ENCODE assay signal across 19 cellular contexts in genomic region chr1:28273216-28273860, GRCh38. TPM values are rescaled to one million over a fixed set of nuclear protein-coding genes. Genes with fewer than 3 reads are reported as not detected.
A peak's percentile ranks its signal among the peaks of the same experiment; 100 is the strongest.
DNase-seq lines count a peak whose midpoint lies in the region; ATAC-seq and TF ChIP-seq lines count a peak whose summit lies in the region.
"Had no signal": no experiment of that assay in that cellular context is flagged by ENCODE, and none has a peak within 500 bp of the region (broad histone marks: within the 10 kb centered on the region; RNA-seq: fewer than 3 reads in every experiment).

No MANE protein-coding gene starts in this region.

- no peaks in the 10 kb centered on the region for H4K20me1 ChIP-seq in OCI-LY7 (ENCODE audit: insufficient read depth, low read length)

- no peak overlapping the region for H3K4me3 Mint-ChIP-seq in activated T-cell treated with anti-CD3 and anti-CD28 coated beads, Interleukin-2, amount 50 U/mL, for 4 hours
- H3K4me3 Mint-ChIP-seq: GM23338, HFFc6, IgD-negative memory B cell had no signal

- no peaks in the 10 kb centered on the region for H3K9me3 Mint-ChIP-seq in activated T-cell treated with anti-CD3 and anti-CD28 coated beads, Interleukin-2, amount 50 U/mL, for 4 hours
- H3K9me3 Mint-ChIP-seq: GM23338, HFFc6 had no signal

- CTCF ChIA-PET in OCI-LY7 (lab: Charles Lee; ENCODE audit: unreplicated experiment) = no interaction called here

- in situ Hi-C loops in ACHN (cut with HindIII; ENCODE audit: low pct_ligation_motif_present, low pct_unique_long_range_greater_than_20kb, low sequenced_read_pairs) = no loop called here

- DNase-seq in ACHN (peak; percentile 24), HK-2 (ENCODE audit: unreplicated experiment) (peak; percentile 62), RPMI7951 (ENCODE audit: low read depth) (peak; percentile 28), glomerular visceral epithelial cell (ENCODE audit: extremely low spot score) (peak; percentile 49), OCI-LY7 (ENCODE audit: low spot score) (no peak), NCI-H2196 (lab: John Stamatoyannopoulos, UW; ENCODE audit: unreplicated experiment) (no peak), mucosa of descending colon (no peak)
- no peak for DNase-seq in activated T-cell treated with anti-CD3 and anti-CD28 coated beads, Interleukin-2, amount 50 U/mL, for 4 hours
- DNase-seq: C1 segment of cervical spinal cord, DND-41, HFFc6, NCI-H1417 treated with DMSO at 0.1 percent for 48 hours, NCI-H2081, NCI-H510A, NCI-H82, SHP77, SK-N-SH had no signal

- H3K27me3 Mint-ChIP-seq in activated T-cell treated with anti-CD3 and anti-CD28 coated beads, Interleukin-2, amount 50 U/mL, for 4 hours (ENCODE audit: low read depth) = no peaks in the 10 kb centered on the region
- H3K27me3 Mint-ChIP-seq: IgD-negative memory B cell had no signal

- peaks cover 30% of the 10 kb centered on the region for H3K36me3 Mint-ChIP-seq in activated T-cell treated with anti-CD3 and anti-CD28 coated beads, Interleukin-2, amount 50 U/mL, for 4 hours (ENCODE audit: insufficient read depth)

- no peaks in the 10 kb centered on the region for H3K4me1 Mint-ChIP-seq in activated T-cell treated with anti-CD3 and anti-CD28 coated beads, Interleukin-2, amount 50 U/mL, for 4 hours (ENCODE audit: low read depth)
- H3K4me1 Mint-ChIP-seq: IgD-negative memory B cell had no signal

- BruUV-seq in OCI-LY7 (replicated peaks; lab: Mats Ljungman, UMichigan) = no TSS peak

- H3K36me3 ChIP-seq in OCI-LY7 (ENCODE audit: insufficient read depth, low read length) (peaks cover 45% of the 10 kb centered on the region), mucosa of descending colon (ENCODE audit: low read depth) (peaks cover 3% of the 10 kb centered on the region)

- H3K4me1 ChIP-seq in OCI-LY7 (ENCODE audit: insufficient read depth, low read length, poor library complexity, severe bottlenecking) (no peaks in the 10 kb centered on the region), mucosa of descending colon (ENCODE audit: low read depth) (no peaks in the 10 kb centered on the region)

- no peaks in the 10 kb centered on the region for H3K79me2 ChIP-seq in OCI-LY7 (ENCODE audit: insufficient read depth, low read depth, low read length)

- no peak overlapping the region for H3K4me2 ChIP-seq in OCI-LY7 (ENCODE audit: low read length)
- H3K4me2 ChIP-seq: GM23338, SK-N-SH had no signal

- H3K9me3 ChIP-seq in OCI-LY7 (ENCODE audit: low read length) (no peaks in the 10 kb centered on the region), mucosa of descending colon (no peaks in the 10 kb centered on the region)
- H3K9me3 ChIP-seq: SK-N-SH had no signal

- no peak overlapping the region for H3K27ac ChIP-seq in OCI-LY7 (ENCODE audit: low read depth, low read length, poor library complexity, severe bottlenecking)

- H3K9me2 ChIP-seq in OCI-LY7 (ENCODE audit: insufficient read depth, low read length) = no peaks in the 10 kb centered on the region
- H3K9me2 ChIP-seq: SK-N-SH had no signal

- TF ChIP-seq CTCF in OCI-LY7 (conservative IDR thresholded peaks at IDR 0.05; ENCODE audit: low read length) = no peak
- TF ChIP-seq CTCF in mucosa of descending colon (IDR thresholded peaks at IDR 0.05) = no peak

- POLR2A ChIA-PET in OCI-LY7 (lab: Charles Lee) = interaction anchor here (0.6 kb wide), 1 partner anchor 427 kb away, joined by 6 read pairs; no protein-coding TSS in a partner anchor

- no peak overlapping the region for H3K4me3 ChIP-seq in OCI-LY7 (ENCODE audit: low read depth, low read length, poor library complexity, severe bottlenecking)
- H3K4me3 ChIP-seq in mucosa of descending colon = no peak overlapping the region
- H3K4me3 ChIP-seq: GM23338 had no signal

- intact Hi-C loops in OCI-LY7 (cut with micrococcal nuclease; ENCODE audit: unreplicated experiment) (no loop called here), mucosa of descending colon (cut with DNase I, micrococcal nuclease) (no loop called here)

- ATAC-seq in mucosa of descending colon = no peak
- ATAC-seq in activated T-cell treated with anti-CD3 and anti-CD28 coated beads, Interleukin-2, amount 50 U/mL, for 4 hours = no peak
- ATAC-seq: GM23338 had no signal

- no peak overlapping the region for H2AFZ ChIP-seq in OCI-LY7 (ENCODE audit: low read length)
- H2AFZ ChIP-seq: GM23338 had no signal

RNA-seq across cellular contexts. Expression of gene SESN2, which starts 14.0 kb away (rescaled TPM):
- total RNA-seq in RPMI7951 (2014; rRNA removed; shearing (Covaris generic)) = 5.3 and 6.8 TPM in 2 replicates
- total RNA-seq in OCI-LY7 (2014; rRNA removed; shearing (Covaris generic)) = 18.3 and 22.8 TPM in 2 replicates
- 37.6 and 41.2 TPM in 2 replicates for total RNA-seq in OCI-LY7 (2022)
- total RNA-seq in mucosa of descending colon = 10 to 100 TPM; 20.4 to 32.3 (median 27.6) TPM
- total RNA-seq in activated T-cell treated with anti-CD3 and anti-CD28 coated beads, Interleukin-2, amount 50 U/mL, for 4 hours = 10 to 100 TPM; 21.4 to 38.3 (median 27.3) TPM

RNA-seq across cellular contexts. Expression of gene ATP5IF1, which starts 37.4 kb away (rescaled TPM):
- 353 and 365 TPM in 2 replicates for total RNA-seq in RPMI7951 (2014; rRNA removed; shearing (Covaris generic))
- total RNA-seq in OCI-LY7 (2014; rRNA removed; shearing (Covaris generic)) = 410 and 604 TPM in 2 replicates
- total RNA-seq in OCI-LY7 (2022) = 321 and 330 TPM in 2 replicates
- 100 to 1,000 TPM; 130 to 266 (median 235) TPM for total RNA-seq in mucosa of descending colon
- total RNA-seq in activated T-cell treated with anti-CD3 and anti-CD28 coated beads, Interleukin-2, amount 50 U/mL, for 4 hours = 100 to 1,000 TPM; 110 to 121 (median 114) TPM

RNA-seq across cellular contexts. Expression of gene DNAJC8, which starts 40.5 kb away (rescaled TPM):
- 108 and 132 TPM in 2 replicates for total RNA-seq in RPMI7951 (2014; rRNA removed; shearing (Covaris generic))
- total RNA-seq in OCI-LY7 (2014; rRNA removed; shearing (Covaris generic)) = 71.1 and 94.6 TPM in 2 replicates
- total RNA-seq in OCI-LY7 (2022) (121 and 129 TPM in 2 replicates), mucosa of descending colon (10 to 100 TPM; 41.6 to 76.7 (median 56.7) TPM)
- total RNA-seq in activated T-cell treated with anti-CD3 and anti-CD28 coated beads, Interleukin-2, amount 50 U/mL, for 4 hours = 100 to 1,000 TPM in 1 of 3 donors, 10 to 100 TPM in 2; 91.5 to 103 (median 99.4) TPM

RNA-seq across cellular contexts. Expression of gene MED18, which starts 55.5 kb away (rescaled TPM):
- total RNA-seq in RPMI7951 (2014; rRNA removed; shearing (Covaris generic)) = 19.2 and 19.8 TPM in 2 replicates
- total RNA-seq in OCI-LY7 (2014; rRNA removed; shearing (Covaris generic)) = 25.9 and 26.9 TPM in 2 replicates
- 20.5 and 26.5 TPM in 2 replicates for total RNA-seq in OCI-LY7 (2022)
- 10 to 100 TPM; 20.8 to 33.0 (median 23.7) TPM for total RNA-seq in mucosa of descending colon
- 10 to 100 TPM; 11.6 to 14.7 (median 11.7) TPM for total RNA-seq in activated T-cell treated with anti-CD3 and anti-CD28 coated beads, Interleukin-2, amount 50 U/mL, for 4 hours

Comparison
In these comparisons a context has a peak if more than half of its experiments do, and no peak if none do; other contexts are left out.
1. DNase-seq: peak in ACHN (single experiment), HK-2 (single experiment), RPMI7951 (single experiment) and glomerular visceral epithelial cell (single experiment); none in OCI-LY7 (single experiment), NCI-H2196 (single experiment), mucosa of descending colon (0 of 3) and activated T-cell treated with anti-CD3 and anti-CD28 coated beads, Interleukin-2, amount 50 U/mL, for 4 hours (single experiment).